In genomic region chr21:36040389-36040788, GRCh38 we compare ENCODE assay signal across 18 cellular contexts.
"Had no signal": no experiment of that assay in that cellular context is flagged by ENCODE, and none has a peak within 500 bp of the region (broad histone marks: within the 10 kb centered on the region; RNA-seq: fewer than 3 reads in every experiment).

No MANE protein-coding gene starts in this region.

- H3K4me3 ChIP-seq: esophagus muscularis mucosa, left ventricle myocardium inferior, sigmoid colon, skin epidermis, testis, transverse colon had no signal

- H3K27ac Mint-ChIP-seq: dendritic cell treated with granulocyte-macrophage colony-stimulating factor and Interleukin-4, amounts not matched to agents 40 ng/mL and 50 ng/mL, for 4 days; effector memory CD8-positive, alpha-beta T cell; immature natural killer cell; naive B cell; stimulated activated naive B cell treated with anti-CD40 and anti-IgM and Interleukin-4, amounts not matched to agents 10 μg/mL and 1 μg/mL and 100 μg/mL, for 72 hours had no signal

- ATAC-seq: effector memory CD8-positive, alpha-beta T cell; foreskin keratinocyte; stimulated activated naive B cell treated with anti-CD40 and anti-IgM and Interleukin-4, amounts not matched to agents 10 μg/mL and 1 μg/mL and 100 μg/mL, for 72 hours; stimulated activated naive CD8-positive, alpha-beta T cell treated with anti-CD3 and anti-CD28 coated beads, Interleukin-15, amount 100 ng/mL, for 72 hours had no signal

- H3K4me1 Mint-ChIP-seq: stimulated activated naive CD8-positive, alpha-beta T cell treated with anti-CD3 and anti-CD28 coated beads, Interleukin-15, amount 100 ng/mL, for 72 hours had no signal

- DNase-seq: effector memory CD8-positive, alpha-beta T cell; foreskin keratinocyte; immature natural killer cell; left ventricle myocardium inferior; mesendoderm; naive B cell; sigmoid colon; stimulated activated CD4-positive, alpha-beta T cell treated with anti-CD3 and anti-CD28 coated beads, Interleukin-2, amount 100 ng/mL, for 24 hours; stimulated activated CD4-positive, alpha-beta T cell treated with anti-CD3 and anti-CD28 coated beads, Interleukin-4, amount 100 ng/mL, for 4 hours; stimulated activated naive B cell treated with anti-CD40 and anti-IgM and Interleukin-4, amounts not matched to agents 10 μg/mL and 1 μg/mL and 100 μg/mL, for 72 hours; stimulated activated naive CD8-positive, alpha-beta T cell treated with anti-CD3 and anti-CD28 coated beads, Interleukin-15, amount 100 ng/mL, for 72 hours; testis; transverse colon had no signal

- H3K4me3 Mint-ChIP-seq: dendritic cell treated with granulocyte-macrophage colony-stimulating factor and Interleukin-4, amounts not matched to agents 40 ng/mL and 50 ng/mL, for 4 days; effector memory CD8-positive, alpha-beta T cell; immature natural killer cell; naive B cell; stimulated activated naive B cell treated with anti-CD40 and anti-IgM and Interleukin-4, amounts not matched to agents 10 μg/mL and 1 μg/mL and 100 μg/mL, for 72 hours; stimulated activated naive CD8-positive, alpha-beta T cell treated with anti-CD3 and anti-CD28 coated beads, Interleukin-15, amount 100 ng/mL, for 72 hours had no signal

- H3K27me3 Mint-ChIP-seq: dendritic cell treated with granulocyte-macrophage colony-stimulating factor and Interleukin-4, amounts not matched to agents 40 ng/mL and 50 ng/mL, for 4 days; effector memory CD8-positive, alpha-beta T cell; naive B cell; stimulated activated naive B cell treated with anti-CD40 and anti-IgM and Interleukin-4, amounts not matched to agents 10 μg/mL and 1 μg/mL and 100 μg/mL, for 72 hours; stimulated activated naive CD8-positive, alpha-beta T cell treated with anti-CD3 and anti-CD28 coated beads, Interleukin-15, amount 100 ng/mL, for 72 hours had no signal

- H3K27ac ChIP-seq: epithelial cell of prostate, esophagus muscularis mucosa, foreskin keratinocyte, left ventricle myocardium inferior, neutrophil, sigmoid colon, testis, transverse colon had no signal

- H3K9me3 ChIP-seq: esophagus muscularis mucosa, left ventricle myocardium inferior, neutrophil, sigmoid colon, testis, transverse colon had no signal

- H3K9me3 Mint-ChIP-seq: dendritic cell treated with granulocyte-macrophage colony-stimulating factor and Interleukin-4, amounts not matched to agents 40 ng/mL and 50 ng/mL, for 4 days; effector memory CD8-positive, alpha-beta T cell; immature natural killer cell; naive B cell; stimulated activated naive B cell treated with anti-CD40 and anti-IgM and Interleukin-4, amounts not matched to agents 10 μg/mL and 1 μg/mL and 100 μg/mL, for 72 hours; stimulated activated naive CD8-positive, alpha-beta T cell treated with anti-CD3 and anti-CD28 coated beads, Interleukin-15, amount 100 ng/mL, for 72 hours had no signal

- H3K4me1 ChIP-seq: foreskin keratinocyte, left ventricle myocardium inferior, sigmoid colon, testis, transverse colon had no signal

- H3K27me3 ChIP-seq: esophagus muscularis mucosa, foreskin keratinocyte, neutrophil, sigmoid colon, testis, transverse colon had no signal
